In the genomic region with DNA sequence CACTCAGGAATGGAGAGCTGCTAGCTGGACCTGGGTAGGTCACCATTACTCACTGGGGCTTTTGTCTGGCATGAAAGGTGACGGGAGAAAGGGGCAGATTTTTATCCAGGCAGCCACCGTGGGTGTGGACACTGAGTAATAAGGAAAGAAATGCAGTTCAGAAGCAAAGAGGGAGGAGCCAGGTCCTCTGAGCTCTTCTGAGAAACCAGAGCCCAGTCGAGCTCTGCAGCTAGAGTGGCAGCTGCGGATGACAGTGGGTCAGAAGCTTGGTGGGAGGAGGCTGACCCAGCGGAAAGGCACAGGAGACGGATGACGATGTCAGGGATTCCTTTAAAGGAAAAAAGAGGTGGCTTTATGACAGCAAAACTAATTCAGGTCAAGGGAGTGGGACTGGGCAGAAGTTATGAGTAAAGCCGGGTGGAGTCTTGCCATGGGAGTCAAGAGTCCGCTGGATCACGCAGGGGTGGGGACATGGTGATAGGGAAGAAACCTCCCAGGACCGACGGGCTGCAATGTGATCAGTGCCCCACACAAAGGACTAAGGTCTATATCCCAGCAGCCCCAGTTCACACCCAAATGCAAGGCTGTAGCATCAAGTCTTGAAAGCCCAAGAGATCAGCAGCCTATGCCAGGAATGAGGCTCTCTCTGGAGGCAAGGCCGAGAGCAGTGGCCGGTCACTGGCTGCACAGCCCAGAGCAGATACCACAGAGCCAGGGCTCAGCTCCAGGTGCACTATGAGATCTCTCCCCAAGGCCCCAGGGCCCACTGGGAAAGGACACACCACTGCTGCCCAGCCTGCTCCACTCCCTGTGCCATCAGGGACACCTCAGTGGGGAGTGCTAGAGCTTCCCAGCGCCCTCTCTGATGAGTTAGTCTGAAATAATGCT, we compare ENCODE assay signal across 8 cellular contexts. TPM values are rescaled to one million over a fixed set of nuclear protein-coding genes. Genes with fewer than 3 reads are reported as not detected.
DNase-seq lines count a peak whose midpoint lies in the region; ATAC-seq, FAIRE-seq and TF ChIP-seq lines count a peak whose summit lies in the region.

No MANE protein-coding gene starts in this region.

- TF ChIP-seq CTCF in HFFc6 (IDR thresholded peaks at IDR 0.05): no peak

- 37 to 54% (median 40%) methylated on average over 15 of the region's 15 CpGs for WGBS in adipose tissue, 3 donors

- DNase-seq in HFFc6: peak; percentile 97
- DNase-seq in iPS-NIHi11 (ENCODE audit: low spot score): peak; percentile 23
- DNase-seq in activated effector memory CD4-positive, alpha-beta T cell treated with Interleukin-2 at 50 U/mL for 16 hours: no peak
- DNase-seq in frontal cortex (ENCODE audit: low spot score in 2 of 2): no peak
- DNase-seq in NCI-H2081 treated with DMSO at 0.1 percent for 48 hours (lab: John Stamatoyannopoulos, UW): no peak

- ATAC-seq in GM18867 (IDR thresholded peaks at IDR 0.05; ENCODE audit: unreplicated experiment): no peak

- peak overlapping the region; percentile 81 for H3K4me3 Mint-ChIP-seq in HFFc6
- no peak overlapping the region for H3K4me3 Mint-ChIP-seq in stimulated activated naive CD8-positive, alpha-beta T cell treated with anti-CD3 and anti-CD28 coated beads, Interleukin-15, Interleukin-2, amounts not matched to agents 100 ng/mL and 50 ng/mL, for 24 hours

- peak overlapping the region; percentile 28 for H3K27ac ChIP-seq in adipose tissue (ENCODE audit: low read depth, low read length)

- no peak for FAIRE-seq in frontal cortex (lab: Jason Lieb, UNC)

- no peaks in the 10 kb centered on the region for H3K9me3 Mint-ChIP-seq in HFFc6
- H3K9me3 Mint-ChIP-seq in stimulated activated naive CD8-positive, alpha-beta T cell treated with anti-CD3 and anti-CD28 coated beads, Interleukin-15, Interleukin-2, amounts not matched to agents 100 ng/mL and 50 ng/mL, for 24 hours: no peaks in the 10 kb centered on the region

- peaks cover 13% of the 10 kb centered on the region; the same call in 1 of the 2 replicates for H3K36me3 Mint-ChIP-seq in HFFc6 (ENCODE audit: low read depth)
- H3K36me3 Mint-ChIP-seq in stimulated activated naive CD8-positive, alpha-beta T cell treated with anti-CD3 and anti-CD28 coated beads, Interleukin-15, Interleukin-2, amounts not matched to agents 100 ng/mL and 50 ng/mL, for 24 hours (ENCODE audit: low read depth): peaks cover 18% of the 10 kb centered on the region

- peak overlapping the region; percentile 99 for H3K27ac Mint-ChIP-seq in HFFc6
- peak overlapping the region; percentile 72 for H3K27ac Mint-ChIP-seq in stimulated activated naive CD8-positive, alpha-beta T cell treated with anti-CD3 and anti-CD28 coated beads, Interleukin-15, Interleukin-2, amounts not matched to agents 100 ng/mL and 50 ng/mL, for 24 hours

- H3K27me3 Mint-ChIP-seq in HFFc6 (ENCODE audit: insufficient read depth): no peaks in the 10 kb centered on the region
- H3K27me3 Mint-ChIP-seq in stimulated activated naive CD8-positive, alpha-beta T cell treated with anti-CD3 and anti-CD28 coated beads, Interleukin-15, Interleukin-2, amounts not matched to agents 100 ng/mL and 50 ng/mL, for 24 hours: no peaks in the 10 kb centered on the region

- peaks cover 58% of the 10 kb centered on the region for H3K4me1 Mint-ChIP-seq in HFFc6 (ENCODE audit: low read depth)
- H3K4me1 Mint-ChIP-seq in stimulated activated naive CD8-positive, alpha-beta T cell treated with anti-CD3 and anti-CD28 coated beads, Interleukin-15, Interleukin-2, amounts not matched to agents 100 ng/mL and 50 ng/mL, for 24 hours (ENCODE audit: low read depth): peaks cover 27% of the 10 kb centered on the region

RNA-seq across cellular contexts. Expression of a gene that starts 6.3 kb away (rescaled TPM):
- 10 to 100 TPM; 19.4 to 25.4 (median 21.9) TPM for total RNA-seq in HFFc6 (2021; fragmentation: NEBNext Ultra II Directional; extraction: Animal tissue kit (Norgen Biotek cat#: 25700))
- polyA plus RNA-seq in adipose tissue: 10 to 100 TPM in 2 of 3 donors, 1 to 10 TPM in 1; 4.9 to 23.7 (median 23.1) TPM
- total RNA-seq in frontal cortex: 7.7 TPM

Comparison
In these comparisons a context has a peak if more than half of its experiments do, and no peak if none do; other contexts are left out.
1. DNase-seq: peak in HFFc6 (single experiment) and iPS-NIHi11 (single experiment); none in activated effector memory CD4-positive, alpha-beta T cell treated with Interleukin-2 at 50 U/mL for 16 hours (single experiment), frontal cortex (0 of 2) and NCI-H2081 treated with DMSO at 0.1 percent for 48 hours (single experiment).